12 cellular contexts compared by ENCODE assay signal in genomic region chr12:712172-712863, GRCh38. TPM values are rescaled to one million over a fixed set of nuclear protein-coding genes. Genes with fewer than 3 reads are reported as not detected.
DNase-seq lines count a peak whose midpoint lies in the region; ATAC-seq, FAIRE-seq and TF ChIP-seq lines count a peak whose summit lies in the region.
"Had no signal": no experiment of that assay in that cellular context is flagged by ENCODE, and none has a peak within 500 bp of the region (broad histone marks: within the 10 kb centered on the region; RNA-seq: fewer than 3 reads in every experiment).

No MANE protein-coding gene starts in this region.

- H3K4me3 ChIP-seq in GM12878: no peak overlapping the region
- H3K4me3 ChIP-seq in mesendoderm (ENCODE audit: low read length): no peak overlapping the region
- no peak overlapping the region for H3K4me3 ChIP-seq in lower lobe of right lung

- H3K79me2 ChIP-seq in GM12878 (ENCODE audit: control insufficient read depth, insufficient read depth, low read length) (no peaks in the 10 kb centered on the region), mesendoderm (ENCODE audit: control insufficient read depth, insufficient read depth, low read length) (no peaks in the 10 kb centered on the region)

- no peak overlapping the region for H3K18ac ChIP-seq in mesendoderm (ENCODE audit: low read length)

- H3K79me1 ChIP-seq in mesendoderm (ENCODE audit: low read length): no peaks in the 10 kb centered on the region

- H3K56ac ChIP-seq in mesendoderm (ENCODE audit: low read length): no peak overlapping the region

- H3K4me2 ChIP-seq in GM12878 (ENCODE audit: control insufficient read depth, insufficient read depth) (peak overlapping the region; percentile 60), mesendoderm (ENCODE audit: low read length) (no peak overlapping the region)

- POLR2A ChIA-PET in GM12878 (lab: Charles Lee): interaction anchor here (1.0 to 2.6 kb wide), 5 partner anchors 12 to 99 kb away, joined by 3 to 8 read pairs (median 4); no protein-coding TSS in a partner anchor

- in situ Hi-C loops in GM12878 (cut with MboI): no loop called here

- DNase-seq in EH (ENCODE audit: low read depth): peak; percentile 11
- peak; percentile 52 for DNase-seq in MV-4-11 (lab: John Stamatoyannopoulos, UW)
- no peak for DNase-seq in GM12878 (ENCODE audit: low read depth, low spot score)
- peak; percentile 31 for DNase-seq in mesendoderm
- DNase-seq in lower lobe of right lung: no peak
- no peak for DNase-seq in A172 (ENCODE audit: low spot score)
- no peak for DNase-seq in stimulated activated CD4-positive, alpha-beta T cell treated with anti-CD3 and anti-CD28 coated beads, Interleukin-15, amount 100 ng/mL, for 24 hours
- DNase-seq: activated CD8-positive, alpha-beta memory T cell treated with anti-CD3 and anti-CD28 coated beads, Interleukin-2, amount 50 U/mL, for 4 hours; Calu3; KG1; naive B cell had no signal

- no peaks in the 10 kb centered on the region for H3K27me3 ChIP-seq in GM12878 (replicated peaks in 1 of 2; ENCODE audit: control insufficient read depth in 2 of 2, insufficient read depth in 2 of 2, low read length in 1 of 2)
- H3K27me3 ChIP-seq in mesendoderm (ENCODE audit: insufficient read depth, low read length, poor library complexity): no peaks in the 10 kb centered on the region
- H3K27me3 ChIP-seq in lower lobe of right lung (ENCODE audit: low read depth): no peaks in the 10 kb centered on the region

- H3K9ac ChIP-seq in GM12878 (ENCODE audit: control insufficient read depth, insufficient read depth, low read length) (peak overlapping the region; percentile 20; the same call in 1 of the 2 replicates), mesendoderm (ENCODE audit: low read length) (no peak overlapping the region)

- no peak for FAIRE-seq in GM12878 (lab: Jason Lieb, UNC)

- H2BK15ac ChIP-seq in mesendoderm (replicated peaks; ENCODE audit: low read depth): no peak overlapping the region

- BruUV-seq in GM12878 (replicated peaks; lab: Mats Ljungman, UMichigan): no TSS peak

- no peaks in the 10 kb centered on the region for H3K9me3 ChIP-seq in GM12878 (replicated peaks; ENCODE audit: control insufficient read depth, insufficient read depth, low read length)
- H3K9me3 ChIP-seq in lower lobe of right lung: no peaks in the 10 kb centered on the region

- H3K27ac ChIP-seq in GM12878 (ENCODE audit: control insufficient read depth, insufficient read depth) (no peak overlapping the region), mesendoderm (ENCODE audit: low read depth, low read length) (no peak overlapping the region), lower lobe of right lung (no peak overlapping the region)

- no peak overlapping the region for H4K5ac ChIP-seq in mesendoderm (ENCODE audit: low read length)

- peak overlapping the region; percentile 85 for H2AFZ ChIP-seq in GM12878 (ENCODE audit: control insufficient read depth, low read depth, low read length)

- no peak overlapping the region for H2AK5ac ChIP-seq in mesendoderm (ENCODE audit: low read length)

- SMC1A ChIA-PET in GM12878 (lab: Charles Lee; ENCODE audit: uncharacterized antibody, unreplicated experiment): interaction anchor here (0.6 to 1.9 kb wide), 9 partner anchors 10 to 271 kb away, joined by 3 to 6 read pairs (median 3); no protein-coding TSS in a partner anchor

- CTCF ChIA-PET in GM12878 (lab: Yijun Ruan, JAX): interaction anchor here (0.8 to 1.5 kb wide), 2 partner anchors 38 to 98 kb away, joined by 3 to 4 read pairs; no protein-coding TSS in a partner anchor

- intact Hi-C loops in GM12878 (cut with micrococcal nuclease; ENCODE audit: unreplicated experiment) (no loop called here), lower lobe of right lung (cut with DNase I) (no loop called here)

- no peak overlapping the region for H3K23ac ChIP-seq in mesendoderm (ENCODE audit: low read length)

- ATAC-seq in GM12878: no peak; the same call in 1 of the 3 replicates
- ATAC-seq in lower lobe of right lung: no peak
- no peak for ATAC-seq in GM18858 (IDR thresholded peaks at IDR 0.05; ENCODE audit: unreplicated experiment)

- no peak overlapping the region for H2BK120ac ChIP-seq in mesendoderm (ENCODE audit: low read depth, low read length)

- no peak for TF ChIP-seq EP300 in GM12878 (IDR thresholded peaks at IDR 0.05; ENCODE audit: borderline replicate concordance in 1 of 2, control insufficient read depth in 1 of 2, low read depth in 2 of 2, low read length in 2 of 2)

- H4K8ac ChIP-seq in mesendoderm (ENCODE audit: low read depth, low read length): no peak overlapping the region

- 59% methylated on average over 8 of the region's 8 CpGs for WGBS in GM12878 (ENCODE audit: insufficient coverage, insufficient replicate concordance, low lambda C conversion rate, missing lambda C conversion rate)
- no CpG with 5 or more reads among the region's 8 CpGs for WGBS in mesendoderm (ENCODE audit: extremely low coverage, insufficient coverage, low lambda C conversion rate)

- H3K36me3 ChIP-seq in GM12878 (ENCODE audit: control insufficient read depth in 2 of 2, insufficient read depth in 2 of 2, low read length in 1 of 2) (no peaks in the 10 kb centered on the region), mesendoderm (ENCODE audit: control insufficient read depth, insufficient read depth, low read length) (no peaks in the 10 kb centered on the region), lower lobe of right lung (no peaks in the 10 kb centered on the region)

- no peak for TF ChIP-seq POLR2A in GM12878 (IDR thresholded peaks at IDR 0.05; ENCODE audit: low read depth, low read length)

- H3K4me1 ChIP-seq in GM12878 (ENCODE audit: control insufficient read depth, insufficient read depth, low read length) (peaks cover 8% of the 10 kb centered on the region), mesendoderm (ENCODE audit: control insufficient read depth, low read depth, low read length) (no peaks in the 10 kb centered on the region), lower lobe of right lung (no peaks in the 10 kb centered on the region)

- H4K20me1 ChIP-seq in GM12878 (ENCODE audit: control insufficient read depth, insufficient read depth): no peaks in the 10 kb centered on the region

- RAD21 ChIA-PET in GM12878 (lab: Charles Lee; ENCODE audit: unreplicated experiment): interaction anchor here (0.9 to 1.3 kb wide), 6 partner anchors 10 to 99 kb away, joined by 3 read pairs; no protein-coding TSS in a partner anchor

- TF ChIP-seq RAD21 in GM12878 (IDR thresholded peaks at IDR 0.05; ENCODE audit: insufficient read depth, low read depth, low read length): no peak

- no peak overlapping the region for H3K4ac ChIP-seq in mesendoderm (ENCODE audit: low read depth, low read length)

- no peak overlapping the region for H2BK5ac ChIP-seq in mesendoderm (ENCODE audit: low read length)

- no peak for TF ChIP-seq CTCF in GM12878 (IDR thresholded peaks at IDR 0.05 in 2 of 3, conservative IDR thresholded peaks at IDR 0.05 in 1 of 3; ENCODE audit: control insufficient read depth in 2 of 3, extremely low read depth in 1 of 3, insufficient read depth in 1 of 3, low read depth in 3 of 3, low read length in 3 of 3)
- no peak for TF ChIP-seq CTCF in lower lobe of right lung (IDR thresholded peaks at IDR 0.05)

TF ChIP-seq in GM12878, 131 proteins besides CTCF, POLR2A, EP300 and RAD21 (continues in another document):
- no peak for TF ChIP-seq IKZF1 (conservative IDR thresholded peaks at IDR 0.05)

RNA-seq across cellular contexts. Expression of gene WNK1, which starts 40.1 kb away (rescaled TPM):
- 576 and 584 TPM in 2 replicates for total RNA-seq in GM12878 (2013; cell fraction: nucleolus; rRNA removed)
- total RNA-seq in GM12878 (2014; rRNA removed) (62.5 and 68.7 TPM in 2 replicates), GM12878 (2014; rRNA removed; fragmentation: Illumina TruSeq; extraction: Trizol) (82.2 and 95.0 TPM in 2 replicates), GM12878 (2021) (151 and 162 TPM in 2 replicates), lower lobe of right lung (206 TPM)
- polyA plus RNA-seq in GM12878 (2011; ENCODE audit: low read depth): 43.7 TPM
- polyA plus RNA-seq in GM12878 (2011; rRNA removed) (69.4 and 112 TPM in 2 replicates), GM12878 (2014; fragmentation: Illumina TruSeq; extraction: Trizol) (142 and 143 TPM in 2 replicates), GM12878 (2014; fragmentation: Nextera tagmentation; extraction: Ambion mirVana) (10 to 100 TPM in 1 of 2 experiments, 1 to 10 TPM in 1; 9.6 to 23.8 TPM), GM12878 (2014; rRNA removed) (92.4 and 96.0 TPM in 2 replicates), GM12878 (2016; fragmentation: Nextera tagmentation; extraction: Ambion mirVana) (10 to 100 TPM; 56.4 to 90.9 TPM)
- polyA plus RNA-seq in GM12878 (2011; cell fraction: cytosol; rRNA removed): 154 and 156 TPM in 2 replicates
- polyA plus RNA-seq in GM12878 (2011; cell fraction: nucleus; rRNA removed): 129 and 167 TPM in 2 replicates
- 63.7 and 89.3 TPM in 2 replicates for polyA plus RNA-seq in GM12878 (2012)
- 462 and 496 TPM in 2 replicates for polyA minus RNA-seq in GM12878 (2011; rRNA and poly(A)+ RNA removed)
- polyA minus RNA-seq in GM12878 (2011; cell fraction: cytosol; rRNA and poly(A)+ RNA removed): 260 and 293 TPM in 2 replicates
- polyA minus RNA-seq in GM12878 (2011; cell fraction: nucleus; rRNA and poly(A)+ RNA removed): 313 and 456 TPM in 2 replicates
- polyA plus RNA-seq in mesendoderm (2013, experiment 1 of 2): 61.9 TPM
- 59.9 TPM for polyA plus RNA-seq in mesendoderm (2013, experiment 2 of 2)
- total RNA-seq in A172 (2014; rRNA removed; shearing (Covaris generic)): 16.3 and 18.0 TPM in 2 replicates

RNA-seq across cellular contexts. Expression of gene NINJ2, which starts 49.1 kb away (rescaled TPM):
- total RNA-seq in GM12878 (2013; cell fraction: nucleolus; rRNA removed): 1.5 and 1.8 TPM in 2 replicates
- total RNA-seq in GM12878 (2014; rRNA removed): 15.6 and 19.1 TPM in 2 replicates
- total RNA-seq in GM12878 (2014; rRNA removed; fragmentation: Illumina TruSeq; extraction: Trizol): 12.0 and 14.0 TPM in 2 replicates
- total RNA-seq in GM12878 (2021): 13.5 and 14.8 TPM in 2 replicates
- polyA plus RNA-seq in GM12878 (2011; ENCODE audit: low read depth): 11.9 TPM
- 4.8 and 8.9 TPM in 2 replicates for polyA plus RNA-seq in GM12878 (2011; rRNA removed)
- polyA plus RNA-seq in GM12878 (2011; cell fraction: cytosol; rRNA removed): 18.9 and 23.4 TPM in 2 replicates
- 6.9 and 10.1 TPM in 2 replicates for polyA plus RNA-seq in GM12878 (2011; cell fraction: nucleus; rRNA removed)
- 11.3 and 16.1 TPM in 2 replicates for polyA plus RNA-seq in GM12878 (2012)
- polyA plus RNA-seq in GM12878 (2014; fragmentation: Illumina TruSeq; extraction: Trizol): 10.2 and 19.7 TPM in 2 replicates
- 10 to 100 TPM; 36.6 to 51.6 TPM for polyA plus RNA-seq in GM12878 (2014; fragmentation: Nextera tagmentation; extraction: Ambion mirVana)
- polyA plus RNA-seq in GM12878 (2014; rRNA removed): 18.5 and 22.9 TPM in 2 replicates
- 10 to 100 TPM; 22.9 to 24.2 TPM for polyA plus RNA-seq in GM12878 (2016; fragmentation: Nextera tagmentation; extraction: Ambion mirVana)
- 13.2 and 19.5 TPM in 2 replicates for polyA minus RNA-seq in GM12878 (2011; rRNA and poly(A)+ RNA removed)
- 5.4 TPM in 1 of 2 replicates, not detected in the other for polyA minus RNA-seq in GM12878 (2011; cell fraction: cytosol; rRNA and poly(A)+ RNA removed)
- polyA minus RNA-seq in GM12878 (2011; cell fraction: nucleus; rRNA and poly(A)+ RNA removed): 1.1 and 1.6 TPM in 2 replicates
- polyA plus RNA-seq in mesendoderm (2013, experiment 1 of 2): 0.38 TPM
- 0.35 TPM for polyA plus RNA-seq in mesendoderm (2013, experiment 2 of 2)
- total RNA-seq in lower lobe of right lung: 18.1 TPM
- total RNA-seq in A172 (2014; rRNA removed; shearing (Covaris generic)): not detected in 2 replicates
- total RNA-seq: Calu3 had no signal

Comparison
In these comparisons a context has a peak if more than half of its experiments do, and no peak if none do; other contexts are left out.
1. DNase-seq: peak in EH (single experiment), MV-4-11 (single experiment) and mesendoderm (single experiment); none in GM12878 (single experiment), lower lobe of right lung (single experiment), A172 (single experiment) and stimulated activated CD4-positive, alpha-beta T cell treated with anti-CD3 and anti-CD28 coated beads, Interleukin-15, amount 100 ng/mL, for 24 hours (single experiment).